Comparison of ENCODE assay signal across 2 cellular contexts in the genomic region with DNA sequence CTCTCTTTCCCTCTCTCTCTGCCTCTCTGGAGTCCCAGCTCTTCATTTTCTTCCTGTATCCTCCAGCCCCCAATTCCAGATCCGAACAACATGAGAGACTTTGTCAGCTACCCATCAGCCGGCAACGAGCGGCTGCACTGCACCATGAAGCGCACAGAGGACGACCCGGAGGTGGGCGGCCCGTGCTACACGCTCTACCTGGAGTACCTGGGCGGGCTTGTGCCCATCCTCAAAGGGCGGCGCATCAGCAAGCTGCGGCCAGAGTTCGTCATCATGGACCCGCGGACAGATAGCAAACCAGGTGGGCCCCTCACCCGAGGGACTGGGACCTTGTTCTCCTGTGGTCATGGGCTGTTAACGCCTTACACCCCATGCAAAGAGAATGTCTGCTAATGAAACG.
TF ChIP-seq lines count a peak whose summit lies in the region.

No MANE protein-coding gene starts in this region.

TF ChIP-seq in SK-N-SH, 30 proteins besides CTCF, POLR2A, EP300 and RAD21:
- TF ChIP-seq, protein P1, sequence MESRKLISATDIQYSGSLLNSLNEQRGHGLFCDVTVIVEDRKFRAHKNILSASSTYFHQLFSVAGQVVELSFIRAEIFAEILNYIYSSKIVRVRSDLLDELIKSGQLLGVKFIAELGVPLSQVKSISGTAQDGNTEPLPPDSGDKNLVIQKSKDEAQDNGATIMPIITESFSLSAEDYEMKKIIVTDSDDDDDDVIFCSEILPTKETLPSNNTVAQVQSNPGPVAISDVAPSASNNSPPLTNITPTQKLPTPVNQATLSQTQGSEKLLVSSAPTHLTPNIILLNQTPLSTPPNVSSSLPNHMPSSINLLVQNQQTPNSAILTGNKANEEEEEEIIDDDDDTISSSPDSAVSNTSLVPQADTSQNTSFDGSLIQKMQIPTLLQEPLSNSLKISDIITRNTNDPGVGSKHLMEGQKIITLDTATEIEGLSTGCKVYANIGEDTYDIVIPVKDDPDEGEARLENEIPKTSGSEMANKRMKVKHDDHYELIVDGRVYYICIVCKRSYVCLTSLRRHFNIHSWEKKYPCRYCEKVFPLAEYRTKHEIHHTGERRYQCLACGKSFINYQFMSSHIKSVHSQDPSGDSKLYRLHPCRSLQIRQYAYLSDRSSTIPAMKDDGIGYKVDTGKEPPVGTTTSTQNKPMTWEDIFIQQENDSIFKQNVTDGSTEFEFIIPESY (IDR thresholded peaks at IDR 0.05; ENCODE audit: borderline replicate concordance, low read depth): no peak
- TF ChIP-seq ELF1 (IDR thresholded peaks at IDR 0.05) (no peak), MXI1 (IDR thresholded peaks at IDR 0.05; ENCODE audit: low read depth, low read length) (no peak), TAF1 (IDR thresholded peaks at IDR 0.05; ENCODE audit: borderline replicate concordance, low read depth, low read length) (no peak), NRF1 (IDR thresholded peaks at IDR 0.05; ENCODE audit: low read depth, low read length) (no peak), NFIC (IDR thresholded peaks at IDR 0.05; ENCODE audit: borderline replicate concordance) (no peak), POLR2AphosphoS5 (IDR thresholded peaks at IDR 0.05; ENCODE audit: low read depth, low read length) (no peak), RXRA (IDR thresholded peaks at IDR 0.05; ENCODE audit: borderline replicate concordance, low read depth) (no peak), MEF2A (IDR thresholded peaks at IDR 0.05; ENCODE audit: borderline replicate concordance, low read depth) (no peak), TEAD4 (IDR thresholded peaks at IDR 0.05; ENCODE audit: borderline replicate concordance, insufficient read depth) (no peak), YY1 (IDR thresholded peaks at IDR 0.05; ENCODE audit: low read depth) (no peak), CHD2 (IDR thresholded peaks at IDR 0.05; ENCODE audit: low read length, partially characterized antibody) (no peak), JUND (IDR thresholded peaks at IDR 0.05) (no peak), TCF12 (IDR thresholded peaks at IDR 0.05) (no peak), EZH2phosphoT487 (IDR thresholded peaks at IDR 0.05; ENCODE audit: borderline replicate concordance, low read depth) (no peak)
- TF ChIP-seq, protein P2, sequence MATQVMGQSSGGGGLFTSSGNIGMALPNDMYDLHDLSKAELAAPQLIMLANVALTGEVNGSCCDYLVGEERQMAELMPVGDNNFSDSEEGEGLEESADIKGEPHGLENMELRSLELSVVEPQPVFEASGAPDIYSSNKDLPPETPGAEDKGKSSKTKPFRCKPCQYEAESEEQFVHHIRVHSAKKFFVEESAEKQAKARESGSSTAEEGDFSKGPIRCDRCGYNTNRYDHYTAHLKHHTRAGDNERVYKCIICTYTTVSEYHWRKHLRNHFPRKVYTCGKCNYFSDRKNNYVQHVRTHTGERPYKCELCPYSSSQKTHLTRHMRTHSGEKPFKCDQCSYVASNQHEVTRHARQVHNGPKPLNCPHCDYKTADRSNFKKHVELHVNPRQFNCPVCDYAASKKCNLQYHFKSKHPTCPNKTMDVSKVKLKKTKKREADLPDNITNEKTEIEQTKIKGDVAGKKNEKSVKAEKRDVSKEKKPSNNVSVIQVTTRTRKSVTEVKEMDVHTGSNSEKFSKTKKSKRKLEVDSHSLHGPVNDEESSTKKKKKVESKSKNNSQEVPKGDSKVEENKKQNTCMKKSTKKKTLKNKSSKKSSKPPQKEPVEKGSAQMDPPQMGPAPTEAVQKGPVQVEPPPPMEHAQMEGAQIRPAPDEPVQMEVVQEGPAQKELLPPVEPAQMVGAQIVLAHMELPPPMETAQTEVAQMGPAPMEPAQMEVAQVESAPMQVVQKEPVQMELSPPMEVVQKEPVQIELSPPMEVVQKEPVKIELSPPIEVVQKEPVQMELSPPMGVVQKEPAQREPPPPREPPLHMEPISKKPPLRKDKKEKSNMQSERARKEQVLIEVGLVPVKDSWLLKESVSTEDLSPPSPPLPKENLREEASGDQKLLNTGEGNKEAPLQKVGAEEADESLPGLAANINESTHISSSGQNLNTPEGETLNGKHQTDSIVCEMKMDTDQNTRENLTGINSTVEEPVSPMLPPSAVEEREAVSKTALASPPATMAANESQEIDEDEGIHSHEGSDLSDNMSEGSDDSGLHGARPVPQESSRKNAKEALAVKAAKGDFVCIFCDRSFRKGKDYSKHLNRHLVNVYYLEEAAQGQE (IDR thresholded peaks at IDR 0.05; ENCODE audit: low read depth, low read length): no peak
- TF ChIP-seq, protein P3, sequence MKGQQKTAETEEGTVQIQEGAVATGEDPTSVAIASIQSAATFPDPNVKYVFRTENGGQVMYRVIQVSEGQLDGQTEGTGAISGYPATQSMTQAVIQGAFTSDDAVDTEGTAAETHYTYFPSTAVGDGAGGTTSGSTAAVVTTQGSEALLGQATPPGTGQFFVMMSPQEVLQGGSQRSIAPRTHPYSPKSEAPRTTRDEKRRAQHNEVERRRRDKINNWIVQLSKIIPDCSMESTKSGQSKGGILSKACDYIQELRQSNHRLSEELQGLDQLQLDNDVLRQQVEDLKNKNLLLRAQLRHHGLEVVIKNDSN (IDR thresholded peaks at IDR 0.05; ENCODE audit: borderline replicate concordance, low read depth): no peak
- TF ChIP-seq, protein P4, sequence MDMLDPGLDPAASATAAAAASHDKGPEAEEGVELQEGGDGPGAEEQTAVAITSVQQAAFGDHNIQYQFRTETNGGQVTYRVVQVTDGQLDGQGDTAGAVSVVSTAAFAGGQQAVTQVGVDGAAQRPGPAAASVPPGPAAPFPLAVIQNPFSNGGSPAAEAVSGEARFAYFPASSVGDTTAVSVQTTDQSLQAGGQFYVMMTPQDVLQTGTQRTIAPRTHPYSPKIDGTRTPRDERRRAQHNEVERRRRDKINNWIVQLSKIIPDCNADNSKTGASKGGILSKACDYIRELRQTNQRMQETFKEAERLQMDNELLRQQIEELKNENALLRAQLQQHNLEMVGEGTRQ (IDR thresholded peaks at IDR 0.05; ENCODE audit: borderline replicate concordance, low read depth, low read length): no peak
- TF ChIP-seq, protein P5, sequence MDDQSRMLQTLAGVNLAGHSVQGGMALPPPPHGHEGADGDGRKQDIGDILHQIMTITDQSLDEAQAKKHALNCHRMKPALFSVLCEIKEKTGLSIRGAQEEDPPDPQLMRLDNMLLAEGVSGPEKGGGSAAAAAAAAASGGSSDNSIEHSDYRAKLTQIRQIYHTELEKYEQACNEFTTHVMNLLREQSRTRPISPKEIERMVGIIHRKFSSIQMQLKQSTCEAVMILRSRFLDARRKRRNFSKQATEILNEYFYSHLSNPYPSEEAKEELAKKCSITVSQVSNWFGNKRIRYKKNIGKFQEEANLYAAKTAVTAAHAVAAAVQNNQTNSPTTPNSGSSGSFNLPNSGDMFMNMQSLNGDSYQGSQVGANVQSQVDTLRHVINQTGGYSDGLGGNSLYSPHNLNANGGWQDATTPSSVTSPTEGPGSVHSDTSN (IDR thresholded peaks at IDR 0.05): no peak

TF ChIP-seq in IMR-90, 13 proteins besides CTCF, POLR2A, EP300 and RAD21 (continued from another document):
- TF ChIP-seq, protein P4 (IDR thresholded peaks at IDR 0.05; ENCODE audit: low read depth, low read length): no peak
- TF ChIP-seq MXI1 (IDR thresholded peaks at IDR 0.05; ENCODE audit: borderline replicate concordance, low read depth, low read length) (no peak), CHD1 (IDR thresholded peaks at IDR 0.05; ENCODE audit: low read depth, low read length) (no peak), MAFK (IDR thresholded peaks at IDR 0.05; ENCODE audit: low read depth, low read length) (no peak), RFX5 (IDR thresholded peaks at IDR 0.05; ENCODE audit: low read depth, low read length) (no peak), NFE2L2 (IDR thresholded peaks at IDR 0.05; ENCODE audit: low read depth, low read length) (no peak), CEBPB (IDR thresholded peaks at IDR 0.05; ENCODE audit: low read depth, low read length) (no peak), BHLHE40 (IDR thresholded peaks at IDR 0.05; ENCODE audit: low read depth, low read length) (no peak)
TF ChIP-seq in IMR-90: peak in this region for 0.
